ENCODE assay signal across 15 cellular contexts in the genomic region with DNA sequence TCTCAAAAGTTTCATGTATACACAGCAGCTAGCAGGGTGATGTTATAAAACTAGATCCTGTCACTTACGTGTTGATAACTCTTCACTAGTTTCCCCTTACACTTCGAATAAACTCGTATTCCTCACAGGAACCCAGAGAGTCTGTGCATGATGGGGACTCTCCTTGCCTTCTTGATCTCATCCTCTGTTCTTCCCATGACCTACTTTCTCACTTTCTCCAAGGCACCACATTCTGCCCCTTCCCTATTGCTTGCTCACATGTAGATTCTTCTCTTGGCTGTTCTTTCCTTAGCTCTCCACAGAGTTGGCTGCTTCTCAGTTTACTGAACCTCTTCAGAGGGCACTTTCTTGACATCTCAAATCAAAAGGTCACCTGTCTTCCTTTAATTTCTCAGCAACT. TPM values are rescaled to one million over a fixed set of nuclear protein-coding genes. Genes with fewer than 3 reads are reported as not detected.
DNase-seq lines count a peak whose midpoint lies in the region; ATAC-seq, FAIRE-seq and TF ChIP-seq lines count a peak whose summit lies in the region.
"Had no signal": no experiment of that assay in that cellular context is flagged by ENCODE, and none has a peak within 500 bp of the region (broad histone marks: within the 10 kb centered on the region; RNA-seq: fewer than 3 reads in every experiment).

No MANE protein-coding gene starts in this region.

- in situ Hi-C loops in brain microvascular endothelial cell (cut with HindIII; ENCODE audit: low pct_ligation_motif_present, low sequenced_read_pairs): no loop called here

- CTCF ChIA-PET in CD8-positive, alpha-beta T cell (lab: Charles Lee): no interaction called here
- CTCF ChIA-PET in HCT116 (lab: Charles Lee): no interaction called here

- H3K9me2 ChIP-seq in HCT116 (ENCODE audit: insufficient read depth): no peaks in the 10 kb centered on the region

- POLR2A ChIA-PET in CD8-positive, alpha-beta T cell (lab: Charles Lee): no interaction called here
- POLR2A ChIA-PET in HCT116 (lab: Charles Lee): interaction anchor here (0.7 kb wide), 1 partner anchor 56 kb away, joined by 3 read pairs; no protein-coding TSS in a partner anchor

- H3K79me2 ChIP-seq in HCT116 (ENCODE audit: insufficient read depth, low read length): peaks cover 32% of the 10 kb centered on the region

- peak overlapping the region; percentile 94 for H2AFZ ChIP-seq in HCT116 (ENCODE audit: low read depth, low read length, poor library complexity, severe bottlenecking)

- H3K9me3 ChIP-seq in CD8-positive, alpha-beta T cell (ENCODE audit: low read length): no peaks in the 10 kb centered on the region
- no peaks in the 10 kb centered on the region; a peak in 1 of 4 replicates for H3K9me3 ChIP-seq in HCT116 (ENCODE audit: control insufficient read depth in 1 of 2, insufficient read depth in 1 of 2, low read depth in 1 of 2, low read length in 2 of 2)
- H3K9me3 ChIP-seq: BE2C, spleen had no signal

- ATAC-seq in CD8-positive, alpha-beta T cell: no peak
- ATAC-seq in HCT116: no peak

- BruUV-seq in HCT116 (replicated peaks; lab: Mats Ljungman, UMichigan): no TSS peak

- intact Hi-C loops in CD8-positive, alpha-beta T cell (cut with DNase I, micrococcal nuclease): loop anchor here (5.0 to 10.0 kb wide), 9 partner anchors 137 to 1720 kb away; a partner anchor contains a TSS
- intact Hi-C loops in HCT116 (cut with micrococcal nuclease): no loop called here

- H3K4me2 ChIP-seq in HCT116 (ENCODE audit: low read length): no peak overlapping the region

- no peaks in the 10 kb centered on the region for H3K9me3 Mint-ChIP-seq in CD8-positive, alpha-beta T cell
- H3K9me3 Mint-ChIP-seq in neural crest cell: peaks cover 8% of the 10 kb centered on the region

- no peak overlapping the region for H3K27ac ChIP-seq in CD8-positive, alpha-beta T cell (ENCODE audit: low read depth, low read length)
- no peak overlapping the region for H3K27ac ChIP-seq in HCT116 (ENCODE audit: low read depth, low read length)
- H3K27ac ChIP-seq in brain microvascular endothelial cell: peak overlapping the region; percentile 63

- no peaks in the 10 kb centered on the region for H3K36me3 ChIP-seq in CD8-positive, alpha-beta T cell (ENCODE audit: insufficient read depth, low read length)
- H3K36me3 ChIP-seq in HCT116 (ENCODE audit: control insufficient read depth in 1 of 2, insufficient read depth in 2 of 2, low read length in 2 of 2) (no peaks in the 10 kb centered on the region), brain microvascular endothelial cell (replicated peaks) (no peaks in the 10 kb centered on the region)
- H3K36me3 ChIP-seq: BE2C, spleen had no signal

- H3K27me3 ChIP-seq in CD8-positive, alpha-beta T cell (ENCODE audit: insufficient read depth, low read length): no peaks in the 10 kb centered on the region
- H3K27me3 ChIP-seq in HCT116 (ENCODE audit: insufficient read depth, low read length) (no peaks in the 10 kb centered on the region), brain microvascular endothelial cell (replicated peaks) (no peaks in the 10 kb centered on the region)
- H3K27me3 ChIP-seq: BE2C, spleen had no signal

- H3K27me3 Mint-ChIP-seq in CD8-positive, alpha-beta T cell (ENCODE audit: low read depth): peaks cover 2% of the 10 kb centered on the region
- no peaks in the 10 kb centered on the region for H3K27me3 Mint-ChIP-seq in neural crest cell (ENCODE audit: low read depth)

- no peak for TF ChIP-seq POLR2A in HCT116 (IDR thresholded peaks at IDR 0.05; ENCODE audit: borderline replicate concordance, extremely low read depth, insufficient read depth, insufficient read length)

- no peak for DNase-seq in CD8-positive, alpha-beta T cell
- DNase-seq in HCT116 (ENCODE audit: low read depth, low spot score): no peak
- no peak for DNase-seq in brain microvascular endothelial cell
- no peak for DNase-seq in neural crest cell (ENCODE audit: low read depth, low spot score)
- DNase-seq in frontal cortex (ENCODE audit: low spot score in 2 of 2): no peak
- no peak for DNase-seq in activated gamma-delta T cell treated with Interleukin-2 at 50 U/mL for 16 hours
- no peak for DNase-seq in NCI-H2196 treated with DMSO at 0.1 percent for 48 hours (lab: John Stamatoyannopoulos, UW; ENCODE audit: unreplicated experiment)
- DNase-seq: activated CD4-positive, CD25-positive, alpha-beta regulatory T cell treated with anti-CD3 and anti-CD28 coated beads, Interleukin-2, amount 50 U/mL, for 72 hours; activated effector memory CD4-positive, alpha-beta T cell treated with anti-CD3 and anti-CD28 coated beads, Interleukin-2, amount 50 U/mL, for 16 hours; BE2C; cortex of kidney; foreskin melanocyte; NCI-H1694; Right ventricle myocardium superior; spleen had no signal

- RAD21 ChIA-PET in HCT116 (lab: Charles Lee; ENCODE audit: low non-redundant PET in 1 of 2, low total read pairs in 2 of 2, uncharacterized antibody in 2 of 2, unreplicated experiment in 2 of 2): no interaction called here

- H3K9ac ChIP-seq in HCT116 (ENCODE audit: low read length): no peak overlapping the region

- peak overlapping the region; percentile 1 for H3K27ac Mint-ChIP-seq in CD8-positive, alpha-beta T cell
- H3K27ac Mint-ChIP-seq in neural crest cell (ENCODE audit: unreplicated experiment): no peak overlapping the region

- TF ChIP-seq CTCF in CD8-positive, alpha-beta T cell (IDR thresholded peaks at IDR 0.05): no peak
- TF ChIP-seq CTCF in HCT116 (IDR thresholded peaks at IDR 0.05 in 2 of 3, conservative IDR thresholded peaks at IDR 0.05 in 1 of 3; ENCODE audit: borderline replicate concordance in 1 of 3, insufficient read depth in 1 of 3, low read depth in 2 of 3, low read length in 2 of 3) (no peak), brain microvascular endothelial cell (IDR thresholded peaks at IDR 0.05; ENCODE audit: low read depth, low read length, missing control alignments) (no peak), neural crest cell (conservative IDR thresholded peaks at IDR 0.05) (no peak)

- no peak for TF ChIP-seq RAD21 in HCT116 (IDR thresholded peaks at IDR 0.05; ENCODE audit: low read depth)

- FAIRE-seq in frontal cortex (lab: Jason Lieb, UNC): no peak

- H3K4me1 Mint-ChIP-seq in CD8-positive, alpha-beta T cell (ENCODE audit: low read depth): peaks cover 12% of the 10 kb centered on the region
- H3K4me1 Mint-ChIP-seq in neural crest cell: peaks cover 24% of the 10 kb centered on the region

- no peak overlapping the region for H3K4me3 ChIP-seq in CD8-positive, alpha-beta T cell (ENCODE audit: low read depth, low read length)
- H3K4me3 ChIP-seq in HCT116 (replicated peaks in 1 of 2; ENCODE audit: low read depth in 1 of 2, low read length in 2 of 2) (no peak overlapping the region), brain microvascular endothelial cell (ENCODE audit: low read depth, low read length) (no peak overlapping the region)

- peak overlapping the region; percentile 20 for H3K4me3 Mint-ChIP-seq in CD8-positive, alpha-beta T cell
- peak overlapping the region; percentile 11 for H3K4me3 Mint-ChIP-seq in neural crest cell

- peaks cover 3% of the 10 kb centered on the region for H3K36me3 Mint-ChIP-seq in CD8-positive, alpha-beta T cell
- no peaks in the 10 kb centered on the region for H3K36me3 Mint-ChIP-seq in neural crest cell (ENCODE audit: low read depth)

- H4K20me1 ChIP-seq in HCT116 (ENCODE audit: insufficient read depth): no peaks in the 10 kb centered on the region

- peaks cover 6% of the 10 kb centered on the region for H3K4me1 ChIP-seq in CD8-positive, alpha-beta T cell (ENCODE audit: insufficient read depth, low read length)
- H3K4me1 ChIP-seq in HCT116 (ENCODE audit: control insufficient read depth in 1 of 2, insufficient read depth in 2 of 2, low read length in 2 of 2): peaks cover 0 to 24% of the 10 kb centered on the region in 2 experiments; a peak in 2 of 4 replicates
- H3K4me1 ChIP-seq: BE2C had no signal

TF ChIP-seq in HCT116, 20 proteins besides CTCF, POLR2A, EP300 and RAD21:
- TF ChIP-seq EZH2phosphoT487 (IDR thresholded peaks at IDR 0.05; ENCODE audit: borderline replicate concordance) (no peak), SIN3A (IDR thresholded peaks at IDR 0.05; ENCODE audit: low read depth) (no peak), JUND (IDR thresholded peaks at IDR 0.05) (no peak)
- TF ChIP-seq, protein P1, sequence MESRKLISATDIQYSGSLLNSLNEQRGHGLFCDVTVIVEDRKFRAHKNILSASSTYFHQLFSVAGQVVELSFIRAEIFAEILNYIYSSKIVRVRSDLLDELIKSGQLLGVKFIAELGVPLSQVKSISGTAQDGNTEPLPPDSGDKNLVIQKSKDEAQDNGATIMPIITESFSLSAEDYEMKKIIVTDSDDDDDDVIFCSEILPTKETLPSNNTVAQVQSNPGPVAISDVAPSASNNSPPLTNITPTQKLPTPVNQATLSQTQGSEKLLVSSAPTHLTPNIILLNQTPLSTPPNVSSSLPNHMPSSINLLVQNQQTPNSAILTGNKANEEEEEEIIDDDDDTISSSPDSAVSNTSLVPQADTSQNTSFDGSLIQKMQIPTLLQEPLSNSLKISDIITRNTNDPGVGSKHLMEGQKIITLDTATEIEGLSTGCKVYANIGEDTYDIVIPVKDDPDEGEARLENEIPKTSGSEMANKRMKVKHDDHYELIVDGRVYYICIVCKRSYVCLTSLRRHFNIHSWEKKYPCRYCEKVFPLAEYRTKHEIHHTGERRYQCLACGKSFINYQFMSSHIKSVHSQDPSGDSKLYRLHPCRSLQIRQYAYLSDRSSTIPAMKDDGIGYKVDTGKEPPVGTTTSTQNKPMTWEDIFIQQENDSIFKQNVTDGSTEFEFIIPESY (IDR thresholded peaks at IDR 0.05; ENCODE audit: extremely low read depth, insufficient replicate concordance, low read length): no peak

RNA-seq across cellular contexts. Expression of a gene that starts 1.2 kb away (rescaled TPM):
- 1 to 10 TPM; 4.5 to 5.2 TPM for total RNA-seq in CD8-positive, alpha-beta T cell
- 15.1 TPM for total RNA-seq in HCT116 (2021; ENCODE audit: unreplicated experiment)
- polyA plus RNA-seq in HCT116 (2012): 4.3 and 4.4 TPM in 2 replicates
- 22.2 and 24.8 TPM in 2 replicates for total RNA-seq in neural crest cell
- 23.2 TPM for total RNA-seq in frontal cortex
